8 cellular contexts compared by ENCODE assay signal in the genomic region with DNA sequence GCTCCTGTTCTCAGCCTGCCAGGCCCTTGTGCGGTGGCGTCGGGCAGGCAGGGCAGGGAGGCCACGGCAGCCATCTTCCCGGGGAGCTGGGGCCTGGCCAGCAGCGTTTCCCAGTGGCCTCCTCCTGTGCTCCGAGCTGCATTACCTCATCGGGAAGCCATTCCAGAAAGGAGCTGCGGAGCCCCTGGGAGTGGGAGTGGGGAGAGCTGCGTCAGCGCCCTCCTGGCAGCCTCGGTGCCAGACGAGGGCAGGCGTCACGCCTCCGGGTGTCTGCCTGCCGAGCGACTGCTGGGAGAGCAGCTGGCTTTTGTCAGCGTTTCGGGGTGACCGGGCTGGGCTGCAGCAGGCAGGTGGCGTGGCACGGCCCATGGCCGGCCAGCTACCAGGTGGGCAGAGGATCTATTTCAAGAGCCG. TPM values are rescaled to one million over a fixed set of nuclear protein-coding genes. Genes with fewer than 3 reads are reported as not detected.
A peak's percentile ranks its signal among the peaks of the same experiment; 100 is the strongest.
DNase-seq lines count a peak whose midpoint lies in the region; ATAC-seq, FAIRE-seq and TF ChIP-seq lines count a peak whose summit lies in the region.

No MANE protein-coding gene starts in this region.

- H3K27me3 Mint-ChIP-seq in astrocyte (ENCODE audit: low read depth, unreplicated experiment) = no peaks in the 10 kb centered on the region

- peaks cover 18% of the 10 kb centered on the region for H3K79me2 ChIP-seq in astrocyte (ENCODE audit: insufficient read depth, low read length)

- H3K27ac Mint-ChIP-seq in astrocyte (ENCODE audit: unreplicated experiment) = no peak overlapping the region

- peak overlapping the region; percentile 54 for H2AFZ ChIP-seq in astrocyte (ENCODE audit: low read depth, low read length)

- H3K9me3 ChIP-seq in astrocyte (ENCODE audit: insufficient read depth, low read depth, low read length) = peaks cover 6% of the 10 kb centered on the region
- H3K9me3 ChIP-seq in thoracic aorta = no peaks in the 10 kb centered on the region

- no peaks in the 10 kb centered on the region for H3K4me1 Mint-ChIP-seq in astrocyte (ENCODE audit: low read depth, unreplicated experiment)

- FAIRE-seq in astrocyte (lab: Jason Lieb, UNC) = no peak

- TF ChIP-seq EP300 in Ishikawa (IDR thresholded peaks at IDR 0.05; ENCODE audit: borderline replicate concordance) = peak; percentile 93

- peak overlapping the region; percentile 80 for H3K4me2 ChIP-seq in astrocyte (ENCODE audit: low read length)

- ATAC-seq in thoracic aorta (ENCODE audit: insufficient number of reproducible peaks, low FRiP score, low read depth) = peak; percentile 87
- no peak for ATAC-seq in HG03280 (IDR thresholded peaks at IDR 0.05; ENCODE audit: unreplicated experiment)
- ATAC-seq in HG03571 (IDR thresholded peaks at IDR 0.05; ENCODE audit: unreplicated experiment) = no peak

- H3K27ac ChIP-seq in astrocyte (ENCODE audit: low read depth, low read length) (peak overlapping the region; percentile 99), thoracic aorta (peak overlapping the region; percentile 99)

- peak; percentile 97 for DNase-seq in astrocyte (ENCODE audit: low read depth)
- peak; percentile 62 for DNase-seq in iris pigment epithelial cell (ENCODE audit: low read depth)
- DNase-seq in thoracic aorta (ENCODE audit: low spot score) = peak; percentile 78
- no peak for DNase-seq in activated CD4-positive, alpha-beta T cell treated with anti-CD3 and anti-CD28 coated beads, Interleukin-2, amount 50 U/mL, for 1 hour
- DNase-seq in GM13976 (ENCODE audit: low spot score) = no peak

- H3K27me3 ChIP-seq in astrocyte (ENCODE audit: insufficient read depth, low read length) = no peaks in the 10 kb centered on the region
- H3K27me3 ChIP-seq in thoracic aorta (replicated peaks; ENCODE audit: insufficient read depth) = no peaks in the 10 kb centered on the region

- peaks cover 70% of the 10 kb centered on the region for H3K4me1 ChIP-seq in astrocyte (ENCODE audit: insufficient read depth, low read length)
- peaks cover 19 to 36% of the 10 kb centered on the region in 2 donors for H3K4me1 ChIP-seq in thoracic aorta (ENCODE audit: control insufficient read depth in 1 of 2, low read depth in 2 of 2)

- in situ Hi-C loops in GM13976 (cut with MboI; ENCODE audit: low sequenced_read_pairs, unreplicated experiment) = loop anchor here (5.0 to 25.0 kb wide), 2 partner anchors 109 to 304 kb away; no protein-coding TSS in a partner anchor

- H3K4me3 Mint-ChIP-seq in astrocyte (ENCODE audit: unreplicated experiment) = no peak overlapping the region

- no peaks in the 10 kb centered on the region for H3K36me3 Mint-ChIP-seq in astrocyte (ENCODE audit: low read depth, unreplicated experiment)

- peaks cover 7% of the 10 kb centered on the region for H3K9me3 Mint-ChIP-seq in astrocyte (ENCODE audit: unreplicated experiment)

- peak overlapping the region; percentile 94 for H3K9ac ChIP-seq in astrocyte (ENCODE audit: low read length)

- H3K36me3 ChIP-seq in astrocyte (ENCODE audit: insufficient read depth, low read length) = no peaks in the 10 kb centered on the region
- H3K36me3 ChIP-seq in thoracic aorta = no peaks in the 10 kb centered on the region

- no peak for TF ChIP-seq CTCF in astrocyte (IDR thresholded peaks at IDR 0.05; ENCODE audit: insufficient read depth, low read depth, low read length)
- TF ChIP-seq CTCF in thoracic aorta (IDR thresholded peaks at IDR 0.05) = no peak
- no peak for TF ChIP-seq CTCF in GM13976 (IDR thresholded peaks at IDR 0.05; ENCODE audit: borderline replicate concordance, control extremely low read depth, extremely low read depth, insufficient read depth, missing control alignments)

- peak overlapping the region; percentile 16 for H3K4me3 ChIP-seq in astrocyte (ENCODE audit: insufficient read depth, low read depth, low read length)
- peak overlapping the region; percentile 54 for H3K4me3 ChIP-seq in thoracic aorta

- TF ChIP-seq RAD21 in Ishikawa (IDR thresholded peaks at IDR 0.05; ENCODE audit: low read depth) = no peak

- H4K20me1 ChIP-seq in astrocyte (ENCODE audit: insufficient read depth, low read length) = no peaks in the 10 kb centered on the region

TF ChIP-seq in Ishikawa, 13 proteins besides CTCF, POLR2A, EP300 and RAD21:
- TF ChIP-seq YY1 (IDR thresholded peaks at IDR 0.05; ENCODE audit: low read depth) = peak; percentile 91
- TF ChIP-seq, protein P1, sequence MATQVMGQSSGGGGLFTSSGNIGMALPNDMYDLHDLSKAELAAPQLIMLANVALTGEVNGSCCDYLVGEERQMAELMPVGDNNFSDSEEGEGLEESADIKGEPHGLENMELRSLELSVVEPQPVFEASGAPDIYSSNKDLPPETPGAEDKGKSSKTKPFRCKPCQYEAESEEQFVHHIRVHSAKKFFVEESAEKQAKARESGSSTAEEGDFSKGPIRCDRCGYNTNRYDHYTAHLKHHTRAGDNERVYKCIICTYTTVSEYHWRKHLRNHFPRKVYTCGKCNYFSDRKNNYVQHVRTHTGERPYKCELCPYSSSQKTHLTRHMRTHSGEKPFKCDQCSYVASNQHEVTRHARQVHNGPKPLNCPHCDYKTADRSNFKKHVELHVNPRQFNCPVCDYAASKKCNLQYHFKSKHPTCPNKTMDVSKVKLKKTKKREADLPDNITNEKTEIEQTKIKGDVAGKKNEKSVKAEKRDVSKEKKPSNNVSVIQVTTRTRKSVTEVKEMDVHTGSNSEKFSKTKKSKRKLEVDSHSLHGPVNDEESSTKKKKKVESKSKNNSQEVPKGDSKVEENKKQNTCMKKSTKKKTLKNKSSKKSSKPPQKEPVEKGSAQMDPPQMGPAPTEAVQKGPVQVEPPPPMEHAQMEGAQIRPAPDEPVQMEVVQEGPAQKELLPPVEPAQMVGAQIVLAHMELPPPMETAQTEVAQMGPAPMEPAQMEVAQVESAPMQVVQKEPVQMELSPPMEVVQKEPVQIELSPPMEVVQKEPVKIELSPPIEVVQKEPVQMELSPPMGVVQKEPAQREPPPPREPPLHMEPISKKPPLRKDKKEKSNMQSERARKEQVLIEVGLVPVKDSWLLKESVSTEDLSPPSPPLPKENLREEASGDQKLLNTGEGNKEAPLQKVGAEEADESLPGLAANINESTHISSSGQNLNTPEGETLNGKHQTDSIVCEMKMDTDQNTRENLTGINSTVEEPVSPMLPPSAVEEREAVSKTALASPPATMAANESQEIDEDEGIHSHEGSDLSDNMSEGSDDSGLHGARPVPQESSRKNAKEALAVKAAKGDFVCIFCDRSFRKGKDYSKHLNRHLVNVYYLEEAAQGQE (IDR thresholded peaks at IDR 0.05; ENCODE audit: low read depth) = no peak
- TF ChIP-seq FOXM1 (IDR thresholded peaks at IDR 0.05; ENCODE audit: borderline replicate concordance, low read depth) = peak; percentile 59; the same call in 1 of the 2 replicates
- TF ChIP-seq CREB1 (IDR thresholded peaks at IDR 0.05; ENCODE audit: low read depth) = peak; percentile 67; the same call in 1 of the 2 replicates
- TF ChIP-seq NFIC (IDR thresholded peaks at IDR 0.05) = peak; percentile 85
- TF ChIP-seq ZBTB7A (IDR thresholded peaks at IDR 0.05; ENCODE audit: low read depth) = peak; percentile 83
- 0 out of 2 replicates have a peak, but pooled peaks have one; percentile 42 for TF ChIP-seq CEBPB (IDR thresholded peaks at IDR 0.05)
- TF ChIP-seq TEAD4 (IDR thresholded peaks at IDR 0.05) = peak; percentile 88
- TF ChIP-seq TCF12 (IDR thresholded peaks at IDR 0.05; ENCODE audit: low read depth) = peak; percentile 97
- TF ChIP-seq, protein P2, sequence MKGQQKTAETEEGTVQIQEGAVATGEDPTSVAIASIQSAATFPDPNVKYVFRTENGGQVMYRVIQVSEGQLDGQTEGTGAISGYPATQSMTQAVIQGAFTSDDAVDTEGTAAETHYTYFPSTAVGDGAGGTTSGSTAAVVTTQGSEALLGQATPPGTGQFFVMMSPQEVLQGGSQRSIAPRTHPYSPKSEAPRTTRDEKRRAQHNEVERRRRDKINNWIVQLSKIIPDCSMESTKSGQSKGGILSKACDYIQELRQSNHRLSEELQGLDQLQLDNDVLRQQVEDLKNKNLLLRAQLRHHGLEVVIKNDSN (IDR thresholded peaks at IDR 0.05) = peak; percentile 42; the same call in 1 of the 2 replicates
- TF ChIP-seq, protein P3, sequence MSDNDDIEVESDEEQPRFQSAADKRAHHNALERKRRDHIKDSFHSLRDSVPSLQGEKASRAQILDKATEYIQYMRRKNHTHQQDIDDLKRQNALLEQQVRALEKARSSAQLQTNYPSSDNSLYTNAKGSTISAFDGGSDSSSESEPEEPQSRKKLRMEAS (IDR thresholded peaks at IDR 0.05) = peak; percentile 87
- peak; percentile 71 for TF ChIP-seq EGR1 (IDR thresholded peaks at IDR 0.05)
- no peak; the same call in 1 of the 2 replicates for TF ChIP-seq TAF1 (IDR thresholded peaks at IDR 0.05; ENCODE audit: low read depth)

RNA-seq across cellular contexts. Expression of a gene that starts 30.9 kb away (rescaled TPM):
- total RNA-seq in astrocyte (1.6 and 1.7 TPM in 2 replicates), thoracic aorta (not detected)

Comparison
In these comparisons a context has a peak if more than half of its experiments do, and no peak if none do; other contexts are left out.
1. DNase-seq: peak in astrocyte (single experiment), iris pigment epithelial cell (single experiment) and thoracic aorta (single experiment); none in activated CD4-positive, alpha-beta T cell treated with anti-CD3 and anti-CD28 coated beads, Interleukin-2, amount 50 U/mL, for 1 hour (single experiment) and GM13976 (single experiment).